Comparison of ENCODE assay signal across 1 cellular context in genomic region chr11:47403135-47403534, GRCh38.
TF ChIP-seq lines count a peak whose summit lies in the region.

No MANE protein-coding gene starts in this region.

TF ChIP-seq in H1, 55 proteins besides CTCF, POLR2A, EP300 and RAD21:
- TF ChIP-seq PHF8 (conservative IDR thresholded peaks at IDR 0.05; ENCODE audit: low read depth, low read length) (no peak), HDAC6 (IDR thresholded peaks at IDR 0.05; ENCODE audit: low read depth, low read length) (no peak), BCL11A (IDR thresholded peaks at IDR 0.05; ENCODE audit: low read depth in 2 of 2, low read length in 2 of 2) (no peak), SAP30 (IDR thresholded peaks at IDR 0.05; ENCODE audit: insufficient read depth, insufficient replicate concordance, low read length) (no peak)
TF ChIP-seq in H1: peak in this region for 0.
